23 cellular contexts compared by ENCODE assay signal in genomic region chr2:106997204-106997603, GRCh38.
DNase-seq lines count a peak whose midpoint lies in the region; ATAC-seq and TF ChIP-seq lines count a peak whose summit lies in the region.
"Had no signal": no experiment of that assay in that cellular context is flagged by ENCODE, and none has a peak within 500 bp of the region (broad histone marks: within the 10 kb centered on the region; RNA-seq: fewer than 3 reads in every experiment).

No MANE protein-coding gene starts in this region.

- H3K9me3 Mint-ChIP-seq in glutamatergic neuron (ENCODE audit: unreplicated experiment) = peaks cover 5% of the 10 kb centered on the region
- H3K9me3 Mint-ChIP-seq: T-helper 1 cell treated with Interleukin-12 subunit alpha and Interleukin-12 subunit beta and Interleukin-4 antibody, amounts not matched to agents 30 μg/mL and 1 μg/mL, for 36 hours had no signal

- no peaks in the 10 kb centered on the region for H3K36me3 Mint-ChIP-seq in glutamatergic neuron (ENCODE audit: unreplicated experiment)

- TF ChIP-seq CTCF in Panc1 (IDR thresholded peaks at IDR 0.05) = no peak
- TF ChIP-seq CTCF in psoas muscle (IDR thresholded peaks at IDR 0.05) = no peak
- no peak for TF ChIP-seq CTCF in glutamatergic neuron (IDR thresholded peaks at IDR 0.05; ENCODE audit: partially characterized antibody, unreplicated experiment)
- TF ChIP-seq CTCF in lower leg skin (IDR thresholded peaks at IDR 0.05) = no peak

- no peak overlapping the region for H3K4me3 Mint-ChIP-seq in glutamatergic neuron (ENCODE audit: unreplicated experiment)
- H3K4me3 Mint-ChIP-seq: B cell; T-helper 1 cell treated with Interleukin-12 subunit alpha and Interleukin-12 subunit beta and Interleukin-4 antibody, amounts not matched to agents 30 μg/mL and 1 μg/mL, for 36 hours had no signal

- H3K9me3 ChIP-seq in BLaER1 treated with 17β-estradiol and CSF1 and Interleukin-3, amounts not matched to agents 10 nM and 100 nM (replicated peaks in 1 of 11) = peaks cover 0 to 20% (median 0%) of the 10 kb centered on the region in 11 experiments; a peak in 3 of 22 replicates
- no peaks in the 10 kb centered on the region for H3K9me3 ChIP-seq in Panc1 (ENCODE audit: control insufficient read depth, insufficient read depth, low read depth, low read length)
- no peaks in the 10 kb centered on the region for H3K9me3 ChIP-seq in psoas muscle
- H3K9me3 ChIP-seq: MG63, Peyer's patch had no signal

- intact Hi-C loops in Panc1 (cut with micrococcal nuclease; ENCODE audit: unreplicated experiment) = no loop called here
- intact Hi-C loops in psoas muscle (cut with DNase I) = no loop called here
- intact Hi-C loops in lower leg skin (cut with DNase I; ENCODE audit: low total_unique reads) = no loop called here

- no peak overlapping the region for H3K9ac ChIP-seq in BLaER1 treated with 17β-estradiol and CSF1 and Interleukin-3, amounts not matched to agents 10 nM and 100 nM

- H3K27me3 ChIP-seq in BLaER1 treated with 17β-estradiol and CSF1 and Interleukin-3, amounts not matched to agents 10 nM and 100 nM = no peaks in the 10 kb centered on the region
- H3K27me3 ChIP-seq in Panc1 (ENCODE audit: control insufficient read depth, insufficient read depth, low read length) (no peaks in the 10 kb centered on the region), psoas muscle (ENCODE audit: insufficient read depth in 3 of 3, low read length in 2 of 3) (no peaks in the 10 kb centered on the region)
- H3K27me3 ChIP-seq: MG63, Peyer's patch had no signal

- H3K27ac Mint-ChIP-seq in glutamatergic neuron (ENCODE audit: unreplicated experiment) = no peak overlapping the region
- H3K27ac Mint-ChIP-seq: B cell; T-helper 1 cell treated with Interleukin-12 subunit alpha and Interleukin-12 subunit beta and Interleukin-4 antibody, amounts not matched to agents 30 μg/mL and 1 μg/mL, for 36 hours had no signal

- 62 to 96% (median 63%) methylated on average over 3 of the region's 3 CpGs for WGBS in psoas muscle, 3 donors
- 82 to 86% methylated on average over 3 of the region's 3 CpGs for WGBS in lower leg skin, 2 donors

- peak; percentile 89 for DNase-seq in DMS53 treated with DMSO at 0.1 percent for 48 hours (lab: John Stamatoyannopoulos, UW; ENCODE audit: unreplicated experiment)
- DNase-seq in Panc1 (ENCODE audit: low read depth, low spot score) = no peak
- no peak for DNase-seq in psoas muscle
- no peak for DNase-seq in glutamatergic neuron
- DNase-seq in lower leg skin (ENCODE audit: low spot score in 2 of 2) = no peak
- DNase-seq: DMS79, EL, GF-D8, H7, KBM-7, MG63, NCI-H1105 treated with DMSO at 0.1 percent for 48 hours, NCI-H146, NCI-H226, NCI-H526, Peyer's patch, SIG-M5 had no signal

- no peak for TF ChIP-seq POLR2A in lower leg skin (IDR thresholded peaks at IDR 0.05)

- CTCF ChIA-PET in Panc1 (lab: Charles Lee) = no interaction called here

- H3K27me3 Mint-ChIP-seq in glutamatergic neuron (ENCODE audit: unreplicated experiment) = no peaks in the 10 kb centered on the region
- H3K27me3 Mint-ChIP-seq: B cell had no signal

- H3K36me3 ChIP-seq in BLaER1 treated with 17β-estradiol and CSF1 and Interleukin-3, amounts not matched to agents 10 nM and 100 nM = no peaks in the 10 kb centered on the region
- H3K36me3 ChIP-seq in Panc1 (ENCODE audit: control insufficient read depth, insufficient read depth, low read length) = no peaks in the 10 kb centered on the region
- no peaks in the 10 kb centered on the region for H3K36me3 ChIP-seq in psoas muscle (ENCODE audit: insufficient read depth in 1 of 2, low read depth in 1 of 2)
- H3K36me3 ChIP-seq: MG63, Peyer's patch had no signal

- in situ Hi-C loops in Panc1 (cut with HindIII; ENCODE audit: low pct_unique_long_range_greater_than_20kb, low sequenced_read_pairs) = no loop called here

- H4K20me1 ChIP-seq in BLaER1 treated with 17β-estradiol and CSF1 and Interleukin-3, amounts not matched to agents 10 nM and 100 nM = no peaks in the 10 kb centered on the region

- peak overlapping the region in 7 of 11 experiments; percentile 59 to 82 (median 70); a peak in 11 of 22 replicates for H3K4me2 ChIP-seq in BLaER1 treated with 17β-estradiol and CSF1 and Interleukin-3, amounts not matched to agents 10 nM and 100 nM

- ATAC-seq in Panc1 = peak; percentile 70; the same call in 1 of the 2 replicates
- no peak for ATAC-seq in psoas muscle
- no peak for ATAC-seq in HG03439 (IDR thresholded peaks at IDR 0.05; ENCODE audit: unreplicated experiment)
- ATAC-seq in HG03280 (IDR thresholded peaks at IDR 0.05; ENCODE audit: unreplicated experiment) = no peak

- peaks cover 6% of the 10 kb centered on the region for H3K4me1 Mint-ChIP-seq in glutamatergic neuron (ENCODE audit: low read depth, unreplicated experiment)
- H3K4me1 Mint-ChIP-seq: B cell had no signal

- no TSS peak for BruUV-seq in Panc1 (replicated peaks; lab: Mats Ljungman, UMichigan)

- H3K4me1 ChIP-seq in BLaER1 treated with 17β-estradiol and CSF1 and Interleukin-3, amounts not matched to agents 10 nM and 100 nM = peaks cover 0 to 31% (median 22%) of the 10 kb centered on the region in 10 experiments; a peak in 16 of 20 replicates
- H3K4me1 ChIP-seq in Panc1 (ENCODE audit: control insufficient read depth, insufficient read depth, low read length) (no peaks in the 10 kb centered on the region), psoas muscle (peaks cover 10% of the 10 kb centered on the region)
- H3K4me1 ChIP-seq: Peyer's patch had no signal

- POLR2A ChIA-PET in Panc1 (lab: Charles Lee) = no interaction called here

- H3K4me3 ChIP-seq in BLaER1 treated with 17β-estradiol and CSF1 and Interleukin-3, amounts not matched to agents 10 nM and 100 nM = no peak overlapping the region
- H3K4me3 ChIP-seq in Panc1 (ENCODE audit: low read depth in 2 of 2, low read length in 2 of 2) (no peak overlapping the region; a peak in 1 of 4 replicates), psoas muscle (no peak overlapping the region), lower leg skin (ENCODE audit: low read depth, poor library complexity, severe bottlenecking) (no peak overlapping the region)
- H3K4me3 ChIP-seq: MG63, Peyer's patch, SK-N-MC had no signal

- no peak overlapping the region for H3K27ac ChIP-seq in BLaER1 treated with 17β-estradiol and CSF1 and Interleukin-3, amounts not matched to agents 10 nM and 100 nM
- H3K27ac ChIP-seq in Panc1 (ENCODE audit: low read length) = no peak overlapping the region
- peak overlapping the region; percentile 90 for H3K27ac ChIP-seq in psoas muscle
- H3K27ac ChIP-seq: Peyer's patch, SK-N-MC had no signal
